30 cellular contexts compared by ENCODE assay signal in the genomic region with DNA sequence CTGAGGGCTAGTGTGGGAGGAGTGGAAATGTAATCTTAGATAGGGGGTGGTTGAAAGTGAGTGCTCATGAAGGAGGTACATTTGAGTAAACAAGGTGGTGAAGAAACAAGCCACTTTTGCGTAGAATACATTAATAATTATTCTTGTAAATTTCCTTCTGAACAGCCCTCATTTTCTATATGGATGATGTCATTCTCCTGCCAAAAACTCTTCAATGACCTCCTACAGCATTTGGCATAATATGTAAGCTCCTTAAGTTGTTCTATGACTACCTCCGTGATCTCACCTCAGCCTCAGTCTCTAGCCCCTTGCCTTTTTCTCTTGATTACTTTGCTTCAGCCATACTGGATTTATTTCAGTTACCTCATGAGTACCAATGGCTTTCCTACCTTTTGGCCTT. TPM values are rescaled to one million over a fixed set of nuclear protein-coding genes. Genes with fewer than 3 reads are reported as not detected.
"Had no signal": no experiment of that assay in that cellular context is flagged by ENCODE, and none has a peak within 500 bp of the region (broad histone marks: within the 10 kb centered on the region; RNA-seq: fewer than 3 reads in every experiment).

No MANE protein-coding gene starts in this region.

- H3K4me1 ChIP-seq: stomach, suprapubic skin, testis, thyroid gland, tibial artery, tibial nerve, transverse colon, upper lobe of left lung, upper lobe of right lung, uterus, vagina had no signal

- FAIRE-seq: urothelium cell line had no signal

- H3K4me3 ChIP-seq: stomach, suprapubic skin, testis, thoracic aorta, thyroid gland, tibial artery, tibial nerve, transverse colon, upper lobe of left lung, upper lobe of right lung, uterus, vagina had no signal

- H3K9me3 ChIP-seq: stomach, suprapubic skin, testis, thoracic aorta, thyroid gland, tibial artery, tibial nerve, transverse colon, upper lobe of left lung, upper lobe of right lung, uterus, vagina had no signal

- H3K4me1 Mint-ChIP-seq: stimulated activated effector memory CD8-positive, alpha-beta T cell treated with anti-CD3 and anti-CD28 coated beads, Interleukin-12 subunit alpha, Interleukin-12 subunit beta, amount 100 ng/mL, for 72 hours; stimulated activated memory B cell treated with anti-CD40 and anti-IgM and Interleukin-4, amounts not matched to agents 10 μg/mL and 1 μg/mL and 100 μg/mL, for 72 hours; stimulated activated naive B cell treated with anti-CD40 and anti-IgM and Interleukin-4, amounts not matched to agents 10 μg/mL and 1 μg/mL and 100 μg/mL, for 72 hours; stimulated activated naive CD8-positive, alpha-beta T cell treated with anti-CD3 and anti-CD28 coated beads, Interleukin-15, amount 100 ng/mL, for 72 hours had no signal

- H3K9me3 Mint-ChIP-seq: stimulated activated effector memory CD8-positive, alpha-beta T cell treated with anti-CD3 and anti-CD28 coated beads, Interleukin-12 subunit alpha, Interleukin-12 subunit beta, amount 100 ng/mL, for 72 hours; stimulated activated memory B cell treated with anti-CD40 and anti-IgM and Interleukin-4, amounts not matched to agents 10 μg/mL and 1 μg/mL and 100 μg/mL, for 72 hours; stimulated activated naive CD8-positive, alpha-beta T cell treated with anti-CD3 and anti-CD28 coated beads, Interleukin-15, amount 100 ng/mL, for 72 hours; stimulated activated naive CD8-positive, alpha-beta T cell treated with anti-CD3 and anti-CD28 coated beads, Interleukin-15, Interleukin-2, amounts not matched to agents 100 ng/mL and 50 ng/mL, for 24 hours; type B pancreatic cell had no signal

- H3K27ac ChIP-seq: stomach, suprapubic skin, testis, thoracic aorta, thyroid gland, tibial artery, tibial nerve, transverse colon, upper lobe of left lung, upper lobe of right lung, uterus, vagina had no signal

- H3K36me3 ChIP-seq: stomach, suprapubic skin, thoracic aorta, thyroid gland, tibial artery, tibial nerve, transverse colon, upper lobe of left lung, upper lobe of right lung, uterus, vagina had no signal

- DNase-seq: stimulated activated CD4-positive, alpha-beta T cell treated with anti-CD3 and anti-CD28 coated beads, Interleukin-2, amount 100 ng/mL, for 48 hours; stimulated activated CD4-positive, alpha-beta T cell treated with anti-CD3 and anti-CD28 coated beads, Interleukin-4, amount 100 ng/mL, for 1 hour; stimulated activated CD4-positive, alpha-beta T cell treated with anti-CD3 and anti-CD28 coated beads, Interleukin-4, amount 100 ng/mL, for 24 hours; stimulated activated CD4-positive, alpha-beta T cell treated with anti-CD3 and anti-CD28 coated beads, Interleukin-4, amount 100 ng/mL, for 4 hours; stimulated activated CD8-positive, alpha-beta memory T cell treated with anti-CD3 and anti-CD28 coated beads, Interleukin-4, amount 100 ng/mL, for 48 hours; stimulated activated naive B cell treated with anti-CD40 and anti-IgM and Interleukin-4, amounts not matched to agents 10 μg/mL and 1 μg/mL and 100 μg/mL, for 72 hours; stimulated activated naive CD4-positive, alpha-beta T cell; stimulated activated naive CD4-positive, alpha-beta T cell treated with Interleukin-2 at 50 U/mL for 16 hours; stimulated activated naive CD8-positive, alpha-beta T cell treated with anti-CD3 and anti-CD28 coated beads, Interleukin-15, amount 100 ng/mL, for 72 hours; stimulated activated naive CD8-positive, alpha-beta T cell treated with anti-CD3 and anti-CD28 coated beads, Interleukin-15, Interleukin-2, amounts not matched to agents 100 U/mL and 50 U/mL, for 24 hours; stomach; substantia nigra; testis; thyroid gland; tibial artery; transverse colon; trophoblast cell; upper lobe of left lung; upper lobe of right lung; uterus had no signal

- H3K27ac Mint-ChIP-seq: stimulated activated effector memory CD8-positive, alpha-beta T cell treated with anti-CD3 and anti-CD28 coated beads, Interleukin-12 subunit alpha, Interleukin-12 subunit beta, amount 100 ng/mL, for 72 hours; stimulated activated memory B cell treated with anti-CD40 and anti-IgM and Interleukin-4, amounts not matched to agents 10 μg/mL and 1 μg/mL and 100 μg/mL, for 72 hours; stimulated activated naive B cell treated with anti-CD40 and anti-IgM and Interleukin-4, amounts not matched to agents 10 μg/mL and 1 μg/mL and 100 μg/mL, for 72 hours; stimulated activated naive CD8-positive, alpha-beta T cell treated with anti-CD3 and anti-CD28 coated beads, Interleukin-15, amount 100 ng/mL, for 72 hours; stimulated activated naive CD8-positive, alpha-beta T cell treated with anti-CD3 and anti-CD28 coated beads, Interleukin-15, Interleukin-2, amounts not matched to agents 100 ng/mL and 50 ng/mL, for 24 hours; type B pancreatic cell had no signal

- ATAC-seq: stimulated activated effector memory CD8-positive, alpha-beta T cell treated with anti-CD3 and anti-CD28 coated beads, Interleukin-12 subunit alpha, Interleukin-12 subunit beta, amount 100 ng/mL, for 72 hours; stimulated activated memory B cell treated with anti-CD40 and anti-IgM and Interleukin-4, amounts not matched to agents 10 μg/mL and 1 μg/mL and 100 μg/mL, for 72 hours; stimulated activated naive B cell treated with anti-CD40 and anti-IgM and Interleukin-4, amounts not matched to agents 10 μg/mL and 1 μg/mL and 100 μg/mL, for 72 hours; stimulated activated naive CD8-positive, alpha-beta T cell treated with anti-CD3 and anti-CD28 coated beads, Interleukin-15, amount 100 ng/mL, for 72 hours; stimulated activated naive CD8-positive, alpha-beta T cell treated with anti-CD3 and anti-CD28 coated beads, Interleukin-15, Interleukin-2, amounts not matched to agents 100 U/mL and 50 U/mL, for 24 hours; upper lobe of right lung had no signal

- H3K27me3 ChIP-seq: stomach, suprapubic skin, testis, thyroid gland, tibial artery, tibial nerve, transverse colon, upper lobe of left lung, upper lobe of right lung, uterus, vagina had no signal

- H3K4me3 Mint-ChIP-seq: stimulated activated effector memory CD8-positive, alpha-beta T cell treated with anti-CD3 and anti-CD28 coated beads, Interleukin-12 subunit alpha, Interleukin-12 subunit beta, amount 100 ng/mL, for 72 hours; stimulated activated memory B cell treated with anti-CD40 and anti-IgM and Interleukin-4, amounts not matched to agents 10 μg/mL and 1 μg/mL and 100 μg/mL, for 72 hours; stimulated activated naive B cell treated with anti-CD40 and anti-IgM and Interleukin-4, amounts not matched to agents 10 μg/mL and 1 μg/mL and 100 μg/mL, for 72 hours; stimulated activated naive CD8-positive, alpha-beta T cell treated with anti-CD3 and anti-CD28 coated beads, Interleukin-15, amount 100 ng/mL, for 72 hours; stimulated activated naive CD8-positive, alpha-beta T cell treated with anti-CD3 and anti-CD28 coated beads, Interleukin-15, Interleukin-2, amounts not matched to agents 100 ng/mL and 50 ng/mL, for 24 hours; type B pancreatic cell had no signal

- H3K36me3 Mint-ChIP-seq: stimulated activated effector memory CD8-positive, alpha-beta T cell treated with anti-CD3 and anti-CD28 coated beads, Interleukin-12 subunit alpha, Interleukin-12 subunit beta, amount 100 ng/mL, for 72 hours; stimulated activated memory B cell treated with anti-CD40 and anti-IgM and Interleukin-4, amounts not matched to agents 10 μg/mL and 1 μg/mL and 100 μg/mL, for 72 hours; stimulated activated naive B cell treated with anti-CD40 and anti-IgM and Interleukin-4, amounts not matched to agents 10 μg/mL and 1 μg/mL and 100 μg/mL, for 72 hours; type B pancreatic cell had no signal

- H3K27me3 Mint-ChIP-seq: stimulated activated memory B cell treated with anti-CD40 and anti-IgM and Interleukin-4, amounts not matched to agents 10 μg/mL and 1 μg/mL and 100 μg/mL, for 72 hours; stimulated activated naive CD8-positive, alpha-beta T cell treated with anti-CD3 and anti-CD28 coated beads, Interleukin-15, amount 100 ng/mL, for 72 hours had no signal

RNA-seq across cellular contexts. Expression of a gene that starts 14.0 kb away (rescaled TPM):
- total RNA-seq: subcutaneous adipose tissue, suprapubic skin, upper lobe of right lung had no signal
